Comparison of ENCODE assay signal across 8 cellular contexts in genomic region chr1:155940531-155940992, GRCh38. TPM values are rescaled to one million over a fixed set of nuclear protein-coding genes. Genes with fewer than 3 reads are reported as not detected.
DNase-seq lines count a peak whose midpoint lies in the region; ATAC-seq and TF ChIP-seq lines count a peak whose summit lies in the region.

No MANE protein-coding gene starts in this region.

- intact Hi-C loops in heart right ventricle (cut with DNase I), result loop anchor here in 6 of 10 donors (5.0 kb wide), 3 partner anchors 37 to 47 kb away; partner anchors contain the start of gene ARHGEF2 (in 4 of the 6)

- peak overlapping the region; percentile 65 for H3K27ac ChIP-seq in C4-2B
- H3K27ac ChIP-seq in heart right ventricle, result peak overlapping the region; percentile 80 to 96 (median 85)

- no peaks in the 10 kb centered on the region for H3K27me3 ChIP-seq in heart right ventricle

- DNase-seq in KBM-7, result peak; percentile 79
- no peak for DNase-seq in activated CD4-positive, alpha-beta memory T cell treated with anti-CD3 and anti-CD28 coated beads, Interleukin-2, amount 10 ng/mL, durations not matched to agents 7 days and 5 days
- peak in 1 of 2 donors; percentile 74 for DNase-seq in heart right ventricle
- DNase-seq in activated gamma-delta T cell (lab: John Stamatoyannopoulos, UW), result no peak

- H3K27me3 Mint-ChIP-seq in activated CD4-positive, alpha-beta memory T cell treated with anti-CD3 and anti-CD28 coated beads, Interleukin-2, amount 10 ng/mL, durations not matched to agents 7 days and 5 days, result no peaks in the 10 kb centered on the region
- no peaks in the 10 kb centered on the region for H3K27me3 Mint-ChIP-seq in stimulated activated memory B cell treated with anti-CD40 and anti-IgM and Interleukin-4, amounts not matched to agents 10 μg/mL and 1 μg/mL and 100 μg/mL, for 72 hours

- peaks cover 8% of the 10 kb centered on the region for H3K36me3 Mint-ChIP-seq in activated CD4-positive, alpha-beta memory T cell treated with anti-CD3 and anti-CD28 coated beads, Interleukin-2, amount 10 ng/mL, durations not matched to agents 7 days and 5 days (ENCODE audit: low read depth)
- no peaks in the 10 kb centered on the region for H3K36me3 Mint-ChIP-seq in stimulated activated memory B cell treated with anti-CD40 and anti-IgM and Interleukin-4, amounts not matched to agents 10 μg/mL and 1 μg/mL and 100 μg/mL, for 72 hours

- H3K4me1 ChIP-seq in heart right ventricle, result peaks cover 32 to 73% (median 56%) of the 10 kb centered on the region in 9 donors

- H3K9me3 ChIP-seq in heart right ventricle, result no peaks in the 10 kb centered on the region

- CTCF ChIA-PET in activated CD4-positive, alpha-beta memory T cell treated with anti-CD3 and anti-CD28 coated beads, Interleukin-2, amount 10 ng/mL, durations not matched to agents 7 days and 5 days (lab: Charles Lee), result interaction anchor here (0.7 to 5.6 kb wide), 6 partner anchors 14 to 690 kb away, joined by 3 to 65 read pairs (median 4); partner anchors contain the start of gene ARHGEF2

- no peak for TF ChIP-seq CTCF in C4-2B (conservative IDR thresholded peaks at IDR 0.05)
- no peak for TF ChIP-seq CTCF in heart right ventricle (IDR thresholded peaks at IDR 0.05)

- no peaks in the 10 kb centered on the region for H3K9me3 Mint-ChIP-seq in activated CD4-positive, alpha-beta memory T cell treated with anti-CD3 and anti-CD28 coated beads, Interleukin-2, amount 10 ng/mL, durations not matched to agents 7 days and 5 days
- no peaks in the 10 kb centered on the region for H3K9me3 Mint-ChIP-seq in stimulated activated memory B cell treated with anti-CD40 and anti-IgM and Interleukin-4, amounts not matched to agents 10 μg/mL and 1 μg/mL and 100 μg/mL, for 72 hours

- H3K4me1 Mint-ChIP-seq in activated CD4-positive, alpha-beta memory T cell treated with anti-CD3 and anti-CD28 coated beads, Interleukin-2, amount 10 ng/mL, durations not matched to agents 7 days and 5 days, result peaks cover 57% of the 10 kb centered on the region
- H3K4me1 Mint-ChIP-seq in stimulated activated memory B cell treated with anti-CD40 and anti-IgM and Interleukin-4, amounts not matched to agents 10 μg/mL and 1 μg/mL and 100 μg/mL, for 72 hours, result peaks cover 64% of the 10 kb centered on the region

- WGBS in heart right ventricle, 2 donors, result 29 to 36% methylated on average over 4 of the region's 4 CpGs

- peaks cover 0 to 3% (median 0%) of the 10 kb centered on the region in 9 donors for H3K36me3 ChIP-seq in heart right ventricle

- in situ Hi-C loops in KBM-7 (cut with MboI; ENCODE audit: low pct_unique_long_range_greater_than_20kb, low sequenced_read_pairs), result no loop called here

- peak overlapping the region in 1 of 10 donors; percentile 14 for H3K4me3 ChIP-seq in heart right ventricle

- ATAC-seq in heart right ventricle, result peak; percentile 65 to 86 (median 81)
- no peak for ATAC-seq in stimulated activated memory B cell treated with anti-CD40 and anti-IgM and Interleukin-4, amounts not matched to agents 10 μg/mL and 1 μg/mL and 100 μg/mL, for 72 hours
- ATAC-seq in HG02623 (IDR thresholded peaks at IDR 0.05; ENCODE audit: unreplicated experiment), result no peak
- ATAC-seq in HG03469 (IDR thresholded peaks at IDR 0.05; ENCODE audit: unreplicated experiment), result no peak

- H3K4me3 Mint-ChIP-seq in activated CD4-positive, alpha-beta memory T cell treated with anti-CD3 and anti-CD28 coated beads, Interleukin-2, amount 10 ng/mL, durations not matched to agents 7 days and 5 days, result no peak overlapping the region
- H3K4me3 Mint-ChIP-seq in stimulated activated memory B cell treated with anti-CD40 and anti-IgM and Interleukin-4, amounts not matched to agents 10 μg/mL and 1 μg/mL and 100 μg/mL, for 72 hours, result peak overlapping the region; percentile 1

- peak overlapping the region; percentile 77 for H3K27ac Mint-ChIP-seq in activated CD4-positive, alpha-beta memory T cell treated with anti-CD3 and anti-CD28 coated beads, Interleukin-2, amount 10 ng/mL, durations not matched to agents 7 days and 5 days
- H3K27ac Mint-ChIP-seq in stimulated activated memory B cell treated with anti-CD40 and anti-IgM and Interleukin-4, amounts not matched to agents 10 μg/mL and 1 μg/mL and 100 μg/mL, for 72 hours, result peak overlapping the region; percentile 88

- POLR2A ChIA-PET in activated CD4-positive, alpha-beta memory T cell treated with anti-CD3 and anti-CD28 coated beads, Interleukin-2, amount 10 ng/mL, durations not matched to agents 7 days and 5 days (lab: Charles Lee), result interaction anchor here (0.8 to 6.0 kb wide), 7 partner anchors 11 to 48 kb away, joined by 3 to 63 read pairs (median 7); partner anchors contain the start of gene ARHGEF2

RNA-seq across cellular contexts. Expression of gene RXFP4, which starts 0.9 kb away (rescaled TPM):
- not detected for total RNA-seq in activated CD4-positive, alpha-beta memory T cell treated with anti-CD3 and anti-CD28 coated beads, Interleukin-2, amount 10 ng/mL, durations not matched to agents 7 days and 5 days
- not detected for total RNA-seq in heart right ventricle
- under 1 TPM in 1 of 2 donors, not detected in 1; 0.04 TPM for polyA plus RNA-seq in heart right ventricle

RNA-seq across cellular contexts. Expression of gene KHDC4, which starts 6.3 kb away (rescaled TPM):
- total RNA-seq in activated CD4-positive, alpha-beta memory T cell treated with anti-CD3 and anti-CD28 coated beads, Interleukin-2, amount 10 ng/mL, durations not matched to agents 7 days and 5 days, result 10 to 100 TPM; 63.8 to 71.4 TPM
- 10 to 100 TPM; 17.6 to 30.3 (median 22.0) TPM for total RNA-seq in heart right ventricle
- 10 to 100 TPM; 14.3 to 33.8 TPM for polyA plus RNA-seq in heart right ventricle

RNA-seq across cellular contexts. Expression of gene RIT1, which starts 29.4 kb away (rescaled TPM):
- 10 to 100 TPM; 25.0 to 30.9 TPM for total RNA-seq in activated CD4-positive, alpha-beta memory T cell treated with anti-CD3 and anti-CD28 coated beads, Interleukin-2, amount 10 ng/mL, durations not matched to agents 7 days and 5 days
- 10 to 100 TPM; 12.8 to 32.3 (median 21.9) TPM for total RNA-seq in heart right ventricle
- polyA plus RNA-seq in heart right ventricle, result 10 to 100 TPM; 11.5 to 17.0 TPM

RNA-seq across cellular contexts. Expression of gene ARHGEF2, which starts 37.8 kb away (rescaled TPM):
- 100 to 1,000 TPM; 159 to 164 TPM for total RNA-seq in activated CD4-positive, alpha-beta memory T cell treated with anti-CD3 and anti-CD28 coated beads, Interleukin-2, amount 10 ng/mL, durations not matched to agents 7 days and 5 days
- 10 to 100 TPM; 48.6 to 79.8 (median 58.2) TPM for total RNA-seq in heart right ventricle
- 10 to 100 TPM; 22.7 to 38.0 TPM for polyA plus RNA-seq in heart right ventricle

Comparison
In these comparisons a context has a peak if more than half of its experiments do, and no peak if none do; other contexts are left out.
1. ATAC-seq: peak in heart right ventricle (8 of 8); none in stimulated activated memory B cell treated with anti-CD40 and anti-IgM and Interleukin-4, amounts not matched to agents 10 μg/mL and 1 μg/mL and 100 μg/mL, for 72 hours (single experiment), HG02623 (single experiment) and HG03469 (single experiment).